24 cellular contexts compared by ENCODE assay signal in the genomic region with DNA sequence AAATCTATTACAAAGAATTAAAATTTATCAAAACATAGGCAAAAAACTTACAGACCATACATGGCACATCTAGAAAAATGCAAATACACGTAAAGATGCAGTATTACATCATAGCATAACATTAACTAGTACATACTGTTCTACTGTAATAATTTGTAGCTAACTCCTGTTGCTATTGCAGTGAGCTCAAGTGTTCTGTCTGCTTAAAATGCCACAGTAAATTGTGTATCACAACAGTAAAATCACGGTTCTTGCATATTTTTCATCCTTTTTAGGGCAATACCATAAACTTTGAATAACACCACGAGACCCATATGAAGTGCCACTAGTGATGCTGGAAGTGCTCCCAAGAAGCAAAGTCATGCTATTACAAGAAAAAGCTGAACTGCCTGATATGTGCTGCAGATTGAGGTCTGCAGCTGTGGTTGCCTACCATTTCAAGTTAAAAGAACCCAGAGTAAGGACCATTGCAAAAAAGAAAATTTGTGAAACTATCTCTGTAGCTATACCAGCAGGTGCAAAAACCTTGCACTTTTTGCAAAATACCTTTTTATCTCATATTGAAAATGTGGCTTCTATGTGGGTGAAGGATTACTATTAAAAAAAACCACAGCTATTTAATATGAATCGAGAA.
"Had no signal": no experiment of that assay in that cellular context is flagged by ENCODE, and none has a peak within 500 bp of the region (broad histone marks: within the 10 kb centered on the region; RNA-seq: fewer than 3 reads in every experiment).

No MANE protein-coding gene starts in this region.

- H3K4me1 ChIP-seq: suprapubic skin, transverse colon, uterus had no signal

- H3K36me3 Mint-ChIP-seq: naive B cell, T-cell had no signal

- DNase-seq: activated B cell treated with CpG ODN at 0.5 μM for 24 hours; activated CD4-positive, alpha-beta T cell treated with anti-CD3 and anti-CD28 coated beads for 48 hours; activated CD8-positive, alpha-beta T cell treated with anti-CD3 and anti-CD28 coated beads for 36 hours; activated naive CD4-positive, alpha-beta T cell treated with anti-CD3 and anti-CD28 coated beads for 36 hours; activated T-cell treated with anti-CD3 and anti-CD28 coated beads, Interleukin-2, amount 50 U/mL, for 1 hour; aorta; brain microvascular endothelial cell; cortex of kidney; effector CD4-positive, alpha-beta T cell; foreskin fibroblast; hippocampal formation; mucosa of descending colon; naive B cell; T-cell; transverse colon; uterus had no signal

- H3K27me3 ChIP-seq: brain microvascular endothelial cell, esophagus muscularis mucosa, suprapubic skin, transverse colon, uterus had no signal

- H3K9me3 ChIP-seq: esophagus muscularis mucosa, mucosa of descending colon, suprapubic skin, transverse colon, uterus had no signal

- H3K27ac Mint-ChIP-seq: activated B cell treated with CpG ODN at 0.5 μM for 24 hours; activated CD8-positive, alpha-beta T cell treated with anti-CD3 and anti-CD28 coated beads for 36 hours; activated naive CD4-positive, alpha-beta T cell treated with anti-CD3 and anti-CD28 coated beads for 36 hours; naive B cell; progenitor cell of endocrine pancreas; stimulated activated naive CD8-positive, alpha-beta T cell treated with anti-CD3 and anti-CD28 coated beads, Interleukin-15, Interleukin-2, amounts not matched to agents 100 ng/mL and 50 ng/mL, for 24 hours; T-cell had no signal

- H3K27ac ChIP-seq: brain microvascular endothelial cell, esophagus muscularis mucosa, skin epidermis, suprapubic skin, transverse colon, uterus had no signal

- H3K36me3 ChIP-seq: brain microvascular endothelial cell, esophagus muscularis mucosa, suprapubic skin, transverse colon, uterus had no signal

- H3K27me3 Mint-ChIP-seq: activated CD8-positive, alpha-beta T cell treated with anti-CD3 and anti-CD28 coated beads for 36 hours; central memory CD8-positive, alpha-beta T cell; progenitor cell of endocrine pancreas; stimulated activated naive CD8-positive, alpha-beta T cell treated with anti-CD3 and anti-CD28 coated beads, Interleukin-15, Interleukin-2, amounts not matched to agents 100 ng/mL and 50 ng/mL, for 24 hours had no signal

- H3K9me3 Mint-ChIP-seq: activated B cell treated with CpG ODN at 0.5 μM for 24 hours; activated CD8-positive, alpha-beta T cell treated with anti-CD3 and anti-CD28 coated beads for 36 hours; activated naive CD4-positive, alpha-beta T cell treated with anti-CD3 and anti-CD28 coated beads for 36 hours; central memory CD8-positive, alpha-beta T cell; naive B cell; neural crest cell; stimulated activated naive CD8-positive, alpha-beta T cell treated with anti-CD3 and anti-CD28 coated beads, Interleukin-15, Interleukin-2, amounts not matched to agents 100 ng/mL and 50 ng/mL, for 24 hours; T-cell had no signal

- ATAC-seq: activated CD8-positive, alpha-beta T cell treated with anti-CD3 and anti-CD28 coated beads for 36 hours; left lobe of liver; mucosa of descending colon; T-cell had no signal

- H3K4me3 ChIP-seq: esophagus muscularis mucosa, mucosa of descending colon, skin epidermis, suprapubic skin, transverse colon, uterus had no signal

- H3K4me1 Mint-ChIP-seq: activated B cell treated with CpG ODN at 0.5 μM for 24 hours, naive B cell, T-cell had no signal

- H3K4me3 Mint-ChIP-seq: activated B cell treated with CpG ODN at 0.5 μM for 24 hours; activated CD8-positive, alpha-beta T cell treated with anti-CD3 and anti-CD28 coated beads for 36 hours; activated naive CD4-positive, alpha-beta T cell treated with anti-CD3 and anti-CD28 coated beads for 36 hours; central memory CD8-positive, alpha-beta T cell; naive B cell; neural crest cell; stimulated activated naive CD8-positive, alpha-beta T cell treated with anti-CD3 and anti-CD28 coated beads, Interleukin-15, Interleukin-2, amounts not matched to agents 100 ng/mL and 50 ng/mL, for 24 hours; T-cell had no signal
